In genomic region chrX:40108959-40109287, GRCh38 we compare ENCODE assay signal across 8 cellular contexts.
DNase-seq lines count a peak whose midpoint lies in the region; ATAC-seq and TF ChIP-seq lines count a peak whose summit lies in the region.

No MANE protein-coding gene starts in this region.

- peak; percentile 61 for DNase-seq in DMS53 treated with DMSO at 0.1 percent for 48 hours (lab: John Stamatoyannopoulos, UW; ENCODE audit: unreplicated experiment)
- DNase-seq in LNCaP clone FGC (ENCODE audit: low read depth): no peak
- DNase-seq in UCSD-AML1 (lab: John Stamatoyannopoulos, UW; ENCODE audit: unreplicated experiment): peak; percentile 64
- peak; percentile 78 to 83 for DNase-seq in cardiac fibroblast (ENCODE audit: low read depth in 2 of 2)
- peak; percentile 85 for DNase-seq in islet precursor cell
- peak; percentile 72 for DNase-seq in stimulated activated CD4-positive, alpha-beta T cell treated with anti-CD3 and anti-CD28 coated beads, Interleukin-15, amount 100 ng/mL, for 24 hours

- TF ChIP-seq CTCF in LNCaP clone FGC (IDR thresholded peaks at IDR 0.05; ENCODE audit: control insufficient read depth, extremely low read depth, insufficient read depth) (no peak), cardiac fibroblast (IDR thresholded peaks at IDR 0.05; ENCODE audit: low read depth, low read length) (no peak)

- peak overlapping the region; percentile 53 for H3K4me3 ChIP-seq in LNCaP clone FGC (ENCODE audit: low read depth, low read length)
- peak overlapping the region in 1 of 2 donors; percentile 50 for H3K4me3 ChIP-seq in cardiac fibroblast (replicated peaks in 1 of 2; ENCODE audit: low read depth in 2 of 2, low read length in 2 of 2)

- ATAC-seq in HG02938 (IDR thresholded peaks at IDR 0.05; ENCODE audit: unreplicated experiment) (no peak), GM21528 (IDR thresholded peaks at IDR 0.05; ENCODE audit: low FRiP score, unreplicated experiment) (no peak)
